8 cellular contexts compared by ENCODE assay signal in the genomic region with DNA sequence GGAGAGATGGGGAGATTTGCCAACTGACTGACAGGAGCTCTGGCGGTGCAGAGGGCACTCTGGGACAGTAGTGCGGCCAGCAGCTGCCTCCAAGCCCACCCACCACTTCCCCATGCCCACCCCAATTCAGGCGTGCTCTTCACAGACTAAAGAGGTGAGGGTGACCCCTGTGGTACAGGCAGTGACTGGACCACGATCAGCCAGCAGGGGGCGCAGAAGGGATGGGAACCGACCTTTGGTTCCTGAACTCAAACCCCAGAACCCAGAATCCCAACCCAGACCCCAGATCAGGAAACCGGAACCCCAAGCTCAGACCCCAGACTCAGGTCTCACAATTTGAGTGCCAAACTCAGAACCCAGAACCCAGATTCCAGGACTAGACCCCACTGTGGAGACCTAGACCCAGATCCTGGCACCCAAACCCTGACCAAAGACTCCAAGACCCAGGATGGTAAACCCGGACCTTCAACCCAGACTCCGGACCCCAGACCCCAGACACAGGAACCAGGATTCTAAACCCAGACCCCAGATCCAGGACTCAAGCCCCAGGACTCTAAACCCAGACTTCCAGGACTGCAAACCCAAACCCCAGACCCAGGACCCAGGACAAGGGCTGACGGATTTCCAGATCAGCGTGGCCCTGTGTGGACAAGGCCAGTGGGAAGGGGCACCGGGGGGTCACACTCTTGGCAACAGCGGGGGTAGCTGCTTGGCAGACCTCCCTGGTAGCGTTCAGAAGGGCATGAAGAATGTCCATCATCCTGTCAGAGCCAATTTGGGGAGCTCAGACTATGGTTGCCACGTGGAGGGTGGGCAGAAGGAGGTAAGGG. TPM values are rescaled to one million over a fixed set of nuclear protein-coding genes. Genes with fewer than 3 reads are reported as not detected.
A peak's percentile ranks its signal among the peaks of the same experiment; 100 is the strongest.
DNase-seq lines count a peak whose midpoint lies in the region; ATAC-seq and TF ChIP-seq lines count a peak whose summit lies in the region.

No MANE protein-coding gene starts in this region.

- H3K9ac ChIP-seq in colonic mucosa (ENCODE audit: low read depth in 2 of 2, low read length in 2 of 2) = peak overlapping the region in 1 of 2 donors; percentile 33

- H3K36me3 ChIP-seq in colonic mucosa (no peaks in the 10 kb centered on the region), lung (ENCODE audit: control insufficient read depth in 2 of 2, insufficient read depth in 2 of 2, low read length in 2 of 2) (no peaks in the 10 kb centered on the region)

- intact Hi-C loops in colonic mucosa (cut with DNase I) = loop anchor here (5.0 kb wide), 1 partner anchor 40 kb away; no protein-coding TSS in a partner anchor

- no peaks in the 10 kb centered on the region for H3K27me3 ChIP-seq in colonic mucosa
- H3K27me3 ChIP-seq in lung (ENCODE audit: control insufficient read depth, insufficient read depth) = no peaks in the 10 kb centered on the region

- no peak overlapping the region for H3K4me3 ChIP-seq in colonic mucosa
- no peak overlapping the region for H3K4me3 ChIP-seq in lung

- TF ChIP-seq CTCF in colonic mucosa (IDR thresholded peaks at IDR 0.05) (peak; percentile 93), lung (IDR thresholded peaks at IDR 0.05; ENCODE audit: control extremely low read depth, extremely low read depth) (peak; percentile 74)

- DNase-seq in GM03348 (ENCODE audit: low spot score) (peak; percentile 88), M059J (ENCODE audit: low read depth) (peak; percentile 31), colonic mucosa (peak; percentile 84), lung (ENCODE audit: low spot score) (peak; percentile 86), foreskin melanocyte (no peak)
- DNase-seq in activated CD4-positive, alpha-beta T cell treated with anti-CD3 and anti-CD28 coated beads, Interleukin-2, amount 50 U/mL, for 24 hours (ENCODE audit: low read depth in 1 of 2, low spot score in 1 of 2) = peak; percentile 74 to 76
- peak; percentile 81 for DNase-seq in stimulated activated CD8-positive, alpha-beta memory T cell treated with anti-CD3 and anti-CD28 coated beads, Interleukin-15, amount 100 ng/mL, for 1 hour (ENCODE audit: low read depth)

- H3K27ac ChIP-seq in colonic mucosa (no peak overlapping the region), lung (ENCODE audit: low read depth in 1 of 2, low read length in 1 of 2) (peak overlapping the region; percentile 27 to 68)

- H3K4me1 ChIP-seq in colonic mucosa = no peaks in the 10 kb centered on the region
- peaks cover 6 to 21% of the 10 kb centered on the region in 2 donors for H3K4me1 ChIP-seq in lung (ENCODE audit: control insufficient read depth in 2 of 2, insufficient read depth in 2 of 2, low read length in 2 of 2)

- ATAC-seq in lung (ENCODE audit: insufficient read depth, low FRiP score) (peak; percentile 67), HG02884 (IDR thresholded peaks at IDR 0.05; ENCODE audit: unreplicated experiment) (no peak)

- H3K9me3 ChIP-seq in colonic mucosa (no peaks in the 10 kb centered on the region), lung (ENCODE audit: control insufficient read depth in 2 of 2, insufficient read depth in 1 of 2, low read length in 1 of 2) (no peaks in the 10 kb centered on the region)

- WGBS in lung, 2 donors = 31 to 45% methylated on average over 15 of the region's 15 CpGs

RNA-seq across cellular contexts. Expression of a gene that starts 3.7 kb away (rescaled TPM):
- total RNA-seq in M059J (2014; rRNA removed; shearing (Covaris generic)) = 2.6 TPM in 1 of 2 replicates, not detected in the other
- total RNA-seq in colonic mucosa (1 to 10 TPM in 1 of 2 donors, not detected in 1; 1.7 TPM), lung (1 to 10 TPM; 2.8 to 4.1 TPM)
- polyA plus RNA-seq in lung = 1 to 10 TPM; 1.9 to 2.4 TPM

RNA-seq across cellular contexts. Expression of a gene that starts 10.6 kb away (rescaled TPM):
- 0.49 and 1.4 TPM in 2 replicates for total RNA-seq in M059J (2014; rRNA removed; shearing (Covaris generic))
- total RNA-seq in colonic mucosa (under 1 TPM; 0.69 to 0.86 TPM), lung (10 to 100 TPM; 14.7 to 25.1 TPM)
- polyA plus RNA-seq in lung = 10 to 100 TPM; 11.2 to 29.7 TPM
